Comparison of ENCODE assay signal across 20 cellular contexts in the genomic region with DNA sequence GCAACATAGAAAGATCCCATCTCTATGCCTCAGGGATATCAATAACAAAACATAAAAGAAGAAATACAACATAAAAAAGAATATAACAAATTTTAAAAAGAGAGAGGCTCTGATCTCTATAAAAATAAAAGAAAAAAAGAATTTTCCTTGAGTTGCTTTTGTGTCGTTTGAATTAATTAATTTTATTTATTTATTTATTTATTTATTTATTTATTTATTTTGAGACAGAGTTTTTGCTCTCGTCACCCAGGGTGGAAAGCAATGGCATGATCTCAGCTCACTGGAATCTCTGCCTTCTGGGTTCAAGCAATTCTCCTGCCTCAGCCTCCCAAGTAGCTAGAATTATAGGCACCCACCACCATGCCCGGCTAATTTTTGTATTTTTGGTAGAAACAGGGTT. TPM values are rescaled to one million over a fixed set of nuclear protein-coding genes. Genes with fewer than 3 reads are reported as not detected.
DNase-seq lines count a peak whose midpoint lies in the region; FAIRE-seq and TF ChIP-seq lines count a peak whose summit lies in the region.
"Had no signal": no experiment of that assay in that cellular context is flagged by ENCODE, and none has a peak within 500 bp of the region (broad histone marks: within the 10 kb centered on the region; RNA-seq: fewer than 3 reads in every experiment).

No MANE protein-coding gene starts in this region.

- H4K20me1 ChIP-seq in OCI-LY7 (ENCODE audit: insufficient read depth, low read length), result no peaks in the 10 kb centered on the region
- H4K20me1 ChIP-seq in hepatocyte (ENCODE audit: insufficient read depth, poor library complexity, severe bottlenecking), result peaks cover 20% of the 10 kb centered on the region
- H4K20me1 ChIP-seq in SK-N-SH (ENCODE audit: insufficient read depth), result no peaks in the 10 kb centered on the region

- WGBS in hepatocyte (ENCODE audit: low lambda C conversion rate, missing lambda C conversion rate), result 97% methylated on average over 3 of the region's 3 CpGs
- 97% methylated on average over 3 of the region's 3 CpGs for WGBS in SK-N-SH (ENCODE audit: low lambda C conversion rate)

- H3K4me1 Mint-ChIP-seq in CD8-positive, alpha-beta memory T cell, result peaks cover 21 to 35% (median 23%) of the 10 kb centered on the region in 3 donors

- peaks cover 28% of the 10 kb centered on the region for H3K4me1 ChIP-seq in CD8-positive, alpha-beta memory T cell (ENCODE audit: insufficient read depth, low read length)
- H3K4me1 ChIP-seq in OCI-LY7 (ENCODE audit: insufficient read depth, low read length, poor library complexity, severe bottlenecking) (peaks cover 32% of the 10 kb centered on the region), hepatocyte (ENCODE audit: insufficient read depth) (peaks cover 55% of the 10 kb centered on the region), SK-N-SH (ENCODE audit: control insufficient read depth in 1 of 2, insufficient read depth in 2 of 2, low read depth in 1 of 2, low read length in 1 of 2) (no peaks in the 10 kb centered on the region)

- H3K9me3 Mint-ChIP-seq in CD8-positive, alpha-beta memory T cell, result no peaks in the 10 kb centered on the region
- H3K9me3 Mint-ChIP-seq: activated naive CD4-positive, alpha-beta T cell treated with anti-CD3 and anti-CD28 coated beads, Interleukin-2, amount 10 ng/mL, durations not matched to agents 7 days and 5 days; stimulated activated effector memory CD8-positive, alpha-beta T cell treated with anti-CD3 and anti-CD28 coated beads, Interleukin-12 subunit alpha, Interleukin-12 subunit beta, amount 100 ng/mL, for 72 hours had no signal

- peak overlapping the region; percentile 71 for H3K27ac ChIP-seq in CD8-positive, alpha-beta memory T cell (ENCODE audit: low read depth, low read length)
- H3K27ac ChIP-seq in OCI-LY7 (ENCODE audit: low read depth, low read length, poor library complexity, severe bottlenecking) (peak overlapping the region; percentile 10), hepatocyte (peak overlapping the region; percentile 99), skin epidermis (peak overlapping the region in 20 of 21 experiments; percentile 34 to 93 (median 84)), SK-N-SH (ENCODE audit: low read depth in 2 of 2, low read length in 1 of 2) (no peak overlapping the region)
- H3K27ac ChIP-seq: SJCRH30 had no signal

- H2AFZ ChIP-seq in OCI-LY7 (ENCODE audit: low read length) (peak overlapping the region; percentile 60; the same call in 1 of the 2 replicates), hepatocyte (no peak overlapping the region), SK-N-SH (ENCODE audit: low read depth) (no peak overlapping the region)

- H3K4me3 Mint-ChIP-seq in CD8-positive, alpha-beta memory T cell, result no peak overlapping the region

- H3K4me2 ChIP-seq in OCI-LY7 (ENCODE audit: low read length) (peak overlapping the region; percentile 83), hepatocyte (peak overlapping the region; percentile 60), SK-N-SH (no peak overlapping the region)

- TF ChIP-seq EP300 in SK-N-SH (IDR thresholded peaks at IDR 0.05; ENCODE audit: borderline replicate concordance in 1 of 2, low read depth in 1 of 2, low read length in 1 of 2), result no peak

- intact Hi-C loops in OCI-LY7 (cut with micrococcal nuclease; ENCODE audit: unreplicated experiment), result no loop called here

- CTCF ChIA-PET in CD8-positive, alpha-beta memory T cell (lab: Charles Lee), result interaction anchor here (2.6 to 2.8 kb wide), 2 partner anchors 22 to 34 kb away, joined by 6 to 13 read pairs; partner anchors contain the start of gene USF1
- CTCF ChIA-PET in OCI-LY7 (lab: Charles Lee; ENCODE audit: unreplicated experiment) (no interaction called here), SK-N-SH (lab: Yijun Ruan, JAX) (interaction anchor here (0.7 kb wide), 1 partner anchor 23 kb away, joined by 3 read pairs; no protein-coding TSS in a partner anchor)

- H3K9me3 ChIP-seq in CD8-positive, alpha-beta memory T cell (ENCODE audit: low read length), result no peaks in the 10 kb centered on the region
- H3K9me3 ChIP-seq in OCI-LY7 (ENCODE audit: low read length) (no peaks in the 10 kb centered on the region), hepatocyte (ENCODE audit: low read depth) (no peaks in the 10 kb centered on the region), SK-N-SH (no peaks in the 10 kb centered on the region)
- H3K9me3 ChIP-seq: Caco-2, HAP-1, SJCRH30 had no signal

- H3K27me3 Mint-ChIP-seq in CD8-positive, alpha-beta memory T cell, result no peaks in the 10 kb centered on the region
- H3K27me3 Mint-ChIP-seq: activated naive CD4-positive, alpha-beta T cell treated with anti-CD3 and anti-CD28 coated beads, Interleukin-2, amount 10 ng/mL, durations not matched to agents 7 days and 5 days had no signal

- POLR2A ChIA-PET in CD8-positive, alpha-beta memory T cell (lab: Charles Lee), result interaction anchor here (1.3 to 2.5 kb wide), 3 partner anchors 9 to 33 kb away, joined by 4 to 15 read pairs (median 7); partner anchors contain the start of genes TSTD1 and USF1
- POLR2A ChIA-PET in OCI-LY7 (lab: Charles Lee) (interaction anchor here (0.7 to 1.0 kb wide), 2 partner anchors 8 to 649 kb away, joined by 4 read pairs; partner anchors contain the start of gene F11R), SK-N-SH (lab: Yijun Ruan, JAX) (no interaction called here)

- peaks cover 12% of the 10 kb centered on the region; the same call in 1 of the 2 replicates for H3K79me2 ChIP-seq in OCI-LY7 (ENCODE audit: insufficient read depth, low read depth, low read length)
- peaks cover 83% of the 10 kb centered on the region for H3K79me2 ChIP-seq in hepatocyte
- H3K79me2 ChIP-seq in SK-N-SH (ENCODE audit: insufficient read depth), result no peaks in the 10 kb centered on the region

- no peaks in the 10 kb centered on the region for H3F3A ChIP-seq in SK-N-SH (replicated peaks; ENCODE audit: insufficient read depth)

- no peaks in the 10 kb centered on the region for H3K9me2 ChIP-seq in OCI-LY7 (ENCODE audit: insufficient read depth, low read length)
- H3K9me2 ChIP-seq in hepatocyte (replicated peaks; ENCODE audit: insufficient read depth), result no peaks in the 10 kb centered on the region
- no peaks in the 10 kb centered on the region for H3K9me2 ChIP-seq in SK-N-SH

- no peak overlapping the region for H3K9ac ChIP-seq in SK-N-SH

- no peak for TF ChIP-seq CTCF in OCI-LY7 (conservative IDR thresholded peaks at IDR 0.05; ENCODE audit: low read length)
- TF ChIP-seq CTCF in hepatocyte (IDR thresholded peaks at IDR 0.05; ENCODE audit: poor library complexity), result no peak
- TF ChIP-seq CTCF in SK-N-SH (IDR thresholded peaks at IDR 0.05), result no peak

- no peak for DNase-seq in CD8-positive, alpha-beta memory T cell
- DNase-seq in OCI-LY7 (ENCODE audit: low spot score) (no peak), hepatocyte (ENCODE audit: low spot score) (no peak), GM12892 (ENCODE audit: insufficient read length) (no peak), SK-N-SH (no peak)
- no peak for DNase-seq in stimulated activated CD4-positive, alpha-beta T cell treated with anti-CD3 and anti-CD28 coated beads, Interleukin-12 subunit alpha, Interleukin-12 subunit beta, amount 100 ng/mL, for 4 hours
- DNase-seq: activated CD8-positive, alpha-beta memory T cell treated with anti-CD3 and anti-CD28 coated beads for 24 hours; activated naive CD4-positive, alpha-beta T cell treated with anti-CD3 and anti-CD28 coated beads, Interleukin-2, amount 10 ng/mL, durations not matched to agents 7 days and 5 days; Caco-2; mesendoderm; NCI-H2029 treated with DMSO at 0.1 percent for 48 hours; SJCRH30; stimulated activated CD4-positive, alpha-beta T cell treated with anti-CD3 and anti-CD28 coated beads, Interleukin-4, amount 100 ng/mL, for 24 hours had no signal

- no peaks in the 10 kb centered on the region for H3K36me3 ChIP-seq in CD8-positive, alpha-beta memory T cell (ENCODE audit: insufficient read depth, low read length)
- H3K36me3 ChIP-seq in OCI-LY7 (ENCODE audit: insufficient read depth, low read length) (no peaks in the 10 kb centered on the region), hepatocyte (replicated peaks; ENCODE audit: insufficient read depth, low read depth) (no peaks in the 10 kb centered on the region), SK-N-SH (replicated peaks in 1 of 2; ENCODE audit: control insufficient read depth in 1 of 2, insufficient read depth in 2 of 2, low read length in 1 of 2) (no peaks in the 10 kb centered on the region)
- H3K36me3 ChIP-seq: SJCRH30 had no signal

- H3K4me3 ChIP-seq in CD8-positive, alpha-beta memory T cell (ENCODE audit: low read length), result no peak overlapping the region
- H3K4me3 ChIP-seq in OCI-LY7 (ENCODE audit: low read depth, low read length, poor library complexity, severe bottlenecking), result peak overlapping the region; percentile 60
- no peak overlapping the region for H3K4me3 ChIP-seq in hepatocyte
- no peak overlapping the region for H3K4me3 ChIP-seq in skin epidermis
- H3K4me3 ChIP-seq in SK-N-SH (ENCODE audit: low read depth in 2 of 2, low read length in 1 of 2), result no peak overlapping the region
- H3K4me3 ChIP-seq: HAP-1, SJCRH30 had no signal

- no peak for TF ChIP-seq RAD21 in SK-N-SH (IDR thresholded peaks at IDR 0.05; ENCODE audit: low read length)

- H3K36me3 Mint-ChIP-seq in CD8-positive, alpha-beta memory T cell, result peaks cover 0 to 2% (median 2%) of the 10 kb centered on the region in 3 donors

- no peak for FAIRE-seq in GM12892 (lab: Jason Lieb, UNC)
- FAIRE-seq: TTC549 had no signal

- no peaks in the 10 kb centered on the region for H3K27me3 ChIP-seq in CD8-positive, alpha-beta memory T cell (ENCODE audit: insufficient read depth, low read length, poor library complexity, severe bottlenecking)
- H3K27me3 ChIP-seq in hepatocyte (no peaks in the 10 kb centered on the region), SK-N-SH (ENCODE audit: insufficient read depth) (no peaks in the 10 kb centered on the region)
- H3K27me3 ChIP-seq: SJCRH30 had no signal

- no TSS peak for BruUV-seq in OCI-LY7 (replicated peaks; lab: Mats Ljungman, UMichigan)

- TF ChIP-seq POLR2A in GM12892 (IDR thresholded peaks at IDR 0.05; ENCODE audit: low read depth, low read length), result no peak

- H3K27ac Mint-ChIP-seq in CD8-positive, alpha-beta memory T cell, result peak overlapping the region in 6 of 8 donors; percentile 9 to 74 (median 60)

RNA-seq across cellular contexts. Expression of gene F11R, which starts 8.5 kb away (rescaled TPM):
- total RNA-seq in CD8-positive, alpha-beta memory T cell, result 10 to 100 TPM; 11.6 to 14.1 TPM
- 18.3 TPM for polyA plus RNA-seq in CD8-positive, alpha-beta memory T cell
- total RNA-seq in OCI-LY7 (2014; rRNA removed; shearing (Covaris generic)), result 11.7 and 13.5 TPM in 2 replicates
- total RNA-seq in OCI-LY7 (2022) (16.0 and 25.0 TPM in 2 replicates), hepatocyte (140 and 180 TPM in 2 replicates)
- polyA plus RNA-seq in hepatocyte (148 and 149 TPM in 2 replicates), SK-N-SH (2012; rRNA removed) (9.0 and 13.7 TPM in 2 replicates)
- polyA plus RNA-seq in GM12892 (2012; ENCODE audit: missing spikeins), result 27.0 TPM
- polyA plus RNA-seq in SK-N-SH (2012; cell fraction: cytosol; rRNA removed), result 5.7 and 8.6 TPM in 2 replicates
- polyA plus RNA-seq in SK-N-SH (2012; cell fraction: nucleus; rRNA removed), result 19.4 and 35.1 TPM in 2 replicates
- total RNA-seq: SJCRH30 had no signal

RNA-seq across cellular contexts. Expression of gene TSTD1, which starts 26.3 kb away (rescaled TPM):
- total RNA-seq in CD8-positive, alpha-beta memory T cell, result 10 to 100 TPM; 40.2 to 46.1 TPM
- polyA plus RNA-seq in CD8-positive, alpha-beta memory T cell, result 288 TPM
- 164 and 206 TPM in 2 replicates for total RNA-seq in OCI-LY7 (2014; rRNA removed; shearing (Covaris generic))
- total RNA-seq in OCI-LY7 (2022) (73.4 and 89.2 TPM in 2 replicates), hepatocyte (30.8 and 36.3 TPM in 2 replicates)
- polyA plus RNA-seq in hepatocyte (101 and 102 TPM in 2 replicates), SK-N-SH (2012; rRNA removed) (80.7 and 93.9 TPM in 2 replicates)
- polyA plus RNA-seq in GM12892 (2012; ENCODE audit: missing spikeins), result 100 TPM
- polyA plus RNA-seq in SK-N-SH (2012; cell fraction: cytosol; rRNA removed), result 92.0 and 96.5 TPM in 2 replicates
- 45.2 and 63.8 TPM in 2 replicates for polyA plus RNA-seq in SK-N-SH (2012; cell fraction: nucleus; rRNA removed)
- total RNA-seq: chondrocyte, SJCRH30 had no signal

RNA-seq across cellular contexts. Expression of gene USF1, which starts 33.4 kb away (rescaled TPM):
- 10 to 100 TPM; 63.3 to 67.7 TPM for total RNA-seq in CD8-positive, alpha-beta memory T cell
- polyA plus RNA-seq in CD8-positive, alpha-beta memory T cell, result 6.7 TPM
- total RNA-seq in OCI-LY7 (2014; rRNA removed; shearing (Covaris generic)), result 83.1 and 97.5 TPM in 2 replicates
- total RNA-seq in OCI-LY7 (2022) (57.6 and 60.9 TPM in 2 replicates), hepatocyte (62.1 and 85.1 TPM in 2 replicates)
- polyA plus RNA-seq in hepatocyte (11.9 and 23.2 TPM in 2 replicates), SK-N-SH (2012; rRNA removed) (43.1 and 61.9 TPM in 2 replicates)
- polyA plus RNA-seq in GM12892 (2012; ENCODE audit: missing spikeins), result 37.3 TPM
- polyA plus RNA-seq in SK-N-SH (2012; cell fraction: cytosol; rRNA removed), result 14.6 and 22.6 TPM in 2 replicates
- 204 and 232 TPM in 2 replicates for polyA plus RNA-seq in SK-N-SH (2012; cell fraction: nucleus; rRNA removed)

RNA-seq across cellular contexts. Expression of gene ARHGAP30, which starts 57.3 kb away (rescaled TPM):
- 100 to 1,000 TPM; 147 to 149 TPM for total RNA-seq in CD8-positive, alpha-beta memory T cell
- polyA plus RNA-seq in CD8-positive, alpha-beta memory T cell, result 213 TPM
- total RNA-seq in OCI-LY7 (2014; rRNA removed; shearing (Covaris generic)), result 56.2 and 62.9 TPM in 2 replicates
- total RNA-seq in OCI-LY7 (2022) (86.7 and 101 TPM in 2 replicates), hepatocyte (0.52 and 0.80 TPM in 2 replicates)
- polyA plus RNA-seq in hepatocyte (1.4 and 1.7 TPM in 2 replicates), SK-N-SH (2012; rRNA removed) (0.05 TPM in 1 of 2 replicates, not detected in the other)
- polyA plus RNA-seq in GM12892 (2012; ENCODE audit: missing spikeins), result 51.8 TPM
- polyA plus RNA-seq in SK-N-SH (2012; cell fraction: cytosol; rRNA removed), result 0.04 TPM in 2 replicates
- polyA plus RNA-seq in SK-N-SH (2012; cell fraction: nucleus; rRNA removed), result 0.15 and 0.25 TPM in 2 replicates
- total RNA-seq: Caco-2, chondrocyte, fibroblast of lung, pulmonary artery endothelial cell had no signal
- polyA plus RNA-seq: fibroblast of lung had no signal

RNA-seq across cellular contexts. Expression of gene ITLN2, which starts 57.8 kb away (rescaled TPM):
- not detected for total RNA-seq in CD8-positive, alpha-beta memory T cell
- not detected for polyA plus RNA-seq in CD8-positive, alpha-beta memory T cell
- total RNA-seq in OCI-LY7 (2014; rRNA removed; shearing (Covaris generic)), result not detected in 2 replicates
- total RNA-seq in OCI-LY7 (2022) (not detected in 2 replicates), hepatocyte (1.3 and 1.4 TPM in 2 replicates)
- polyA plus RNA-seq in hepatocyte (1.7 and 3.6 TPM in 2 replicates), SK-N-SH (2012; rRNA removed) (not detected in 2 replicates)
- polyA plus RNA-seq in GM12892 (2012; ENCODE audit: missing spikeins), result not detected
- polyA plus RNA-seq in SK-N-SH (2012; cell fraction: cytosol; rRNA removed), result not detected in 2 replicates
- not detected in 2 replicates for polyA plus RNA-seq in SK-N-SH (2012; cell fraction: nucleus; rRNA removed)
- total RNA-seq: chondrocyte, fibroblast of lung, pulmonary artery endothelial cell, SJCRH30 had no signal
- polyA plus RNA-seq: fibroblast of lung had no signal

Comparison
In these comparisons a context has a peak if more than half of its experiments do, and no peak if none do; other contexts are left out.
1. H3K27ac ChIP-seq: peak in CD8-positive, alpha-beta memory T cell (single experiment), OCI-LY7 (single experiment), hepatocyte (single experiment) and skin epidermis (20 of 21); none in SK-N-SH (0 of 2).